Comparison of ENCODE assay signal across 8 cellular contexts in the genomic region with DNA sequence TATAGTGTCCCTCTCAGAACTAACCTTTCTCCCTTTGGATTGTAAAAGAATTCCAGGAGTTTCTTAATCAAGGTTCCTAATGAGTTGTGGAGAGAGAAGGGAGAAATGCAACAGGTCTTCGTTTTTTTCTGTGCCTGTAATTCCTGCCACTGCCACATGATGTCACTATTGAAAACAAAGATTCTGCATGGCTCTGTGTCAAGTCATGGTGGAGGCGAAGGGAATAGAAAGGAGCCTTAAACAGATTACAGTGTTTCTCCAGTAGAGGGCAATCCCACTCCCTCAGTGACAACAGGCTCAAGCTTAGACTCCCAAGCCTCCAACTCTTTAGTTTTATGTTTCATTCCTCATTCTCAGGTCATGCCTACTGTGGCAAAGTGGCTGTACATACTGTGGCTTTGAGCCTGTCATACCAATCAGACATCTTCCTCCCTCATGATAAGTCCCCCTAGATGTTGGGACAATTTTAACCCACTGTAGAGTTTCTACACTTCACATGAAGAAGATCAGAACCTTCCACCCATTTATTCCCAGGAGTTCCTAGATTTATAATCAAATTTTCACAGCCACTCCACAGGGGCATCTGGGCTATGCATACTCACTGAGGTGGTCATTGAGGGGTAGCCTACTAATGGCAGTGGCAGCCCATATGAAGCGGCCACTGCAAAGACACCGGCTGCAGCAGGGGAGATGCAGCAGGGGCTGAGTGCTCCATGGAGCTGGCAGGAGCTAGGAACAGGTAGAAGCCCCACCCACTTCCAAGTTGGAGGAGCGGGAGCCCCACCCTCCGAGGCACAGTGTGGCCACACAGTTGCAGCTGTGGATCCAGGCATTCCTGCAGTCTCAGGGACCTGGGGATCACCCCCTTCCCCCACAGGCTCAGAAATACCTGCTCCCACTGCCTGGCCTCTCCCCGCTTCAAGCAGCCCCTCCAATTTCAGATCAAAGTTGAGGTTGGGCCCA.
DNase-seq lines count a peak whose midpoint lies in the region; ATAC-seq and TF ChIP-seq lines count a peak whose summit lies in the region.

No MANE protein-coding gene starts in this region.

- no peaks in the 10 kb centered on the region for H3K4me1 ChIP-seq in adrenal gland (replicated peaks in 1 of 2)
- no peaks in the 10 kb centered on the region for H3K4me1 ChIP-seq in mucosa of descending colon (ENCODE audit: low read depth)

- intact Hi-C loops in adrenal gland (cut with DNase I) (no loop called here), mucosa of descending colon (cut with DNase I, micrococcal nuclease) (no loop called here)

- peak; percentile 91 for ATAC-seq in mucosa of descending colon
- ATAC-seq in HG03095 (IDR thresholded peaks at IDR 0.05; ENCODE audit: unreplicated experiment): no peak
- ATAC-seq in HG03439 (IDR thresholded peaks at IDR 0.05; ENCODE audit: unreplicated experiment): no peak

- no peaks in the 10 kb centered on the region for H3K36me3 ChIP-seq in adrenal gland (replicated peaks in 1 of 2)
- no peaks in the 10 kb centered on the region for H3K36me3 ChIP-seq in mucosa of descending colon (ENCODE audit: low read depth)

- H3K27me3 ChIP-seq in adrenal gland: no peaks in the 10 kb centered on the region

- TF ChIP-seq CTCF in AG09309 (IDR thresholded peaks at IDR 0.05; ENCODE audit: control insufficient read depth, insufficient read depth, low read depth, low read length, missing control alignments) (peak; percentile 23), GM13976 (IDR thresholded peaks at IDR 0.05; ENCODE audit: borderline replicate concordance, control extremely low read depth, extremely low read depth, insufficient read depth, missing control alignments) (no peak), LNCaP clone FGC (IDR thresholded peaks at IDR 0.05; ENCODE audit: control insufficient read depth, extremely low read depth, insufficient read depth) (peak; percentile 68), adrenal gland (IDR thresholded peaks at IDR 0.05) (peak in 5 of 6 experiments; percentile 10 to 43 (median 38)), mucosa of descending colon (IDR thresholded peaks at IDR 0.05) (peak; percentile 40)

- in situ Hi-C loops in GM13976 (cut with MboI; ENCODE audit: low sequenced_read_pairs, unreplicated experiment): no loop called here

- 76 to 83% (median 82%) methylated on average over 5 to 7 of the region's 7 CpGs for WGBS in adrenal gland, 4 donors

- no peak for TF ChIP-seq POLR2A in adrenal gland (IDR thresholded peaks at IDR 0.05)

- no peak for DNase-seq in AG09309 (ENCODE audit: low read depth)
- peak; percentile 56 for DNase-seq in GM13976 (ENCODE audit: low spot score)
- peak; percentile 66 for DNase-seq in LNCaP clone FGC (ENCODE audit: low read depth)
- no peak for DNase-seq in adrenal gland
- DNase-seq in mucosa of descending colon: peak in 1 of 3 donors; percentile 28
- DNase-seq in NK-92 treated with Interleukin-12 subunit alpha and Interleukin-12 subunit beta, amount 100 ng/mL, for 24 hours (lab: John Stamatoyannopoulos, UW): no peak

- H3K27ac ChIP-seq in adrenal gland: no peak overlapping the region

- no peak overlapping the region for H3K4me3 ChIP-seq in AG09309 (ENCODE audit: control insufficient read depth, low read depth, low read length)
- H3K4me3 ChIP-seq in LNCaP clone FGC (ENCODE audit: low read depth, low read length): no peak overlapping the region
- H3K4me3 ChIP-seq in adrenal gland: no peak overlapping the region
- H3K4me3 ChIP-seq in mucosa of descending colon: no peak overlapping the region

- no peaks in the 10 kb centered on the region for H3K9me3 ChIP-seq in adrenal gland (replicated peaks in 1 of 3)
- peaks cover 5% of the 10 kb centered on the region for H3K9me3 ChIP-seq in mucosa of descending colon

Comparison
In these comparisons a context has a peak if more than half of its experiments do, and no peak if none do; other contexts are left out.
1. DNase-seq: peak in GM13976 (single experiment) and LNCaP clone FGC (single experiment); none in AG09309 (single experiment), adrenal gland (0 of 7) and NK-92 treated with Interleukin-12 subunit alpha and Interleukin-12 subunit beta, amount 100 ng/mL, for 24 hours (single experiment).